ENCODE assay signal across 15 cellular contexts in the genomic region with DNA sequence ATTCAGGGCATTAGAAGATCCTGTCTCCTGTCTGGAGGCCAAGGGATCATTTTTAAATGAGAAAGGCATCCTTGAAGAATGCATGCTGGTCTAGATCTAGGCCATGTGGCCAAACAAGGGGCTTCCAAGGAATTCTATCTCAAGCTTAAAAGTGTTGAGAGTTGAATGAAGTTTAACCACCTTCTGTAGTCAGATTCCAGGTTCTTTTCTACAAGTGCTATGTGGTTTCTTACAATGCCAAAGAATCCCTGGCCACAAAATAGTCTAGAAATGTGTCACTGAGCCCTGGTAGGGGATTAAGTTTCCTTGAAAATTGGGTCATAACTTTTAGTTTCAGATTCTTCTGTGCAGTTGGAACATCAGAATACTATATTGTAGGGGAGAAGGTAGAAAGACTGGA.
DNase-seq lines count a peak whose midpoint lies in the region; ATAC-seq, FAIRE-seq and TF ChIP-seq lines count a peak whose summit lies in the region.
"Had no signal": no experiment of that assay in that cellular context is flagged by ENCODE, and none has a peak within 500 bp of the region (broad histone marks: within the 10 kb centered on the region; RNA-seq: fewer than 3 reads in every experiment).

No MANE protein-coding gene starts in this region.

- ATAC-seq in HepG2 (no peak), right lobe of liver (no peak)
- ATAC-seq in activated T-helper 17 cell treated with anti-CD3 and anti-CD28 coated beads, Interleukin-2, amount 50 U/mL, for 72 hours (replicated peaks), result peak; percentile 38
- ATAC-seq: left ventricle myocardium superior; naive thymus-derived CD4-positive, alpha-beta T cell had no signal

- H3K4me3 Mint-ChIP-seq in activated T-helper 17 cell treated with anti-CD3 and anti-CD28 coated beads, Interleukin-2, amount 50 U/mL, for 72 hours, result no peak overlapping the region
- H3K4me3 Mint-ChIP-seq: activated CD4-positive, alpha-beta T cell treated with anti-CD3 and anti-CD28 coated beads, Interleukin-2, amount 10 ng/mL, durations not matched to agents 7 days and 5 days; naive thymus-derived CD4-positive, alpha-beta T cell had no signal

- TF ChIP-seq EP300 in HepG2 (IDR thresholded peaks at IDR 0.05; ENCODE audit: low read depth in 2 of 2, low read length in 2 of 2) (no peak), HepG2 (CRISPR knock-in tag; IDR thresholded peaks at IDR 0.05; ENCODE audit: borderline replicate concordance) (no peak)

- no peaks in the 10 kb centered on the region for H3K27me3 Mint-ChIP-seq in activated T-helper 17 cell treated with anti-CD3 and anti-CD28 coated beads, Interleukin-2, amount 50 U/mL, for 72 hours

- CTCF ChIA-PET in HepG2 (lab: Yijun Ruan, JAX; ENCODE audit: low intra/inter-chr PET ratio, low total read pairs), result no interaction called here

- H2AFZ ChIP-seq in HepG2 (ENCODE audit: low read length), result no peak overlapping the region

- H3K4me1 Mint-ChIP-seq in activated T-helper 17 cell treated with anti-CD3 and anti-CD28 coated beads, Interleukin-2, amount 50 U/mL, for 72 hours, result no peaks in the 10 kb centered on the region
- H3K4me1 Mint-ChIP-seq: activated CD4-positive, alpha-beta T cell treated with anti-CD3 and anti-CD28 coated beads, Interleukin-2, amount 10 ng/mL, durations not matched to agents 7 days and 5 days; naive thymus-derived CD4-positive, alpha-beta T cell had no signal

- no peaks in the 10 kb centered on the region for H3K79me2 ChIP-seq in HepG2 (ENCODE audit: insufficient read depth, low read length)

- H3K27ac ChIP-seq in HepG2 (ENCODE audit: extremely low read length, insufficient read depth, low read length) (no peak overlapping the region), right lobe of liver (no peak overlapping the region)
- H3K27ac ChIP-seq: psoas muscle had no signal

- H4K20me1 ChIP-seq in HepG2 (ENCODE audit: insufficient read depth, low read length), result no peaks in the 10 kb centered on the region

- BruUV-seq in HepG2 (replicated peaks; lab: Mats Ljungman, UMichigan), result no TSS peak

- H3K4me3 ChIP-seq in HepG2 (replicated peaks in 1 of 3; ENCODE audit: insufficient read depth in 1 of 3, low read depth in 2 of 3, low read length in 3 of 3), result no peak overlapping the region
- H3K4me3 ChIP-seq in right lobe of liver, result no peak overlapping the region
- H3K4me3 ChIP-seq in fibroblast of the aortic adventitia (ENCODE audit: low read depth, low read length), result no peak overlapping the region
- H3K4me3 ChIP-seq: psoas muscle had no signal

- no peak overlapping the region for H3K4me2 ChIP-seq in HepG2 (ENCODE audit: low read depth, low read length)

- no peak for TF ChIP-seq POLR2A in HepG2 (IDR thresholded peaks at IDR 0.05; ENCODE audit: insufficient read depth in 1 of 2, low read depth in 2 of 2, low read length in 2 of 2)
- TF ChIP-seq POLR2A in right lobe of liver (IDR thresholded peaks at IDR 0.05), result no peak

- H3K27me3 ChIP-seq in HepG2 (ENCODE audit: control insufficient read depth in 1 of 2, insufficient read depth in 2 of 2, low read length in 2 of 2), result no peaks in the 10 kb centered on the region
- H3K27me3 ChIP-seq in right lobe of liver, result no peaks in the 10 kb centered on the region

- H3K36me3 ChIP-seq in HepG2 (replicated peaks in 1 of 2; ENCODE audit: control insufficient read depth in 1 of 2, insufficient read depth in 2 of 2, low read length in 2 of 2), result no peaks in the 10 kb centered on the region
- H3K36me3 ChIP-seq in right lobe of liver, result no peaks in the 10 kb centered on the region

- TF ChIP-seq CTCF in HepG2 (CRISPR knock-in tag; IDR thresholded peaks at IDR 0.05) (no peak), right lobe of liver (IDR thresholded peaks at IDR 0.05) (no peak), fibroblast of the aortic adventitia (IDR thresholded peaks at IDR 0.05; ENCODE audit: insufficient read depth, low read length) (no peak)

- no peaks in the 10 kb centered on the region for H3K36me3 Mint-ChIP-seq in activated T-helper 17 cell treated with anti-CD3 and anti-CD28 coated beads, Interleukin-2, amount 50 U/mL, for 72 hours (ENCODE audit: low read depth)

- FAIRE-seq in HepG2 (lab: Jason Lieb, UNC) (no peak), urothelium cell line (lab: Jason Lieb, UNC) (no peak)

- in situ Hi-C loops in HepG2 (cut with HindIII; ENCODE audit: extremely low pct_ligation_motif_present, low pct_unique_long_range_greater_than_20kb), result no loop called here

- no peak for TF ChIP-seq RAD21 in HepG2 (CRISPR knock-in tag; IDR thresholded peaks at IDR 0.05)

- no peak overlapping the region for H3K27ac Mint-ChIP-seq in activated T-helper 17 cell treated with anti-CD3 and anti-CD28 coated beads, Interleukin-2, amount 50 U/mL, for 72 hours
- H3K27ac Mint-ChIP-seq: activated CD4-positive, alpha-beta T cell treated with anti-CD3 and anti-CD28 coated beads, Interleukin-2, amount 10 ng/mL, durations not matched to agents 7 days and 5 days; naive thymus-derived CD4-positive, alpha-beta T cell had no signal

- H3K4me1 ChIP-seq in HepG2 (ENCODE audit: insufficient read depth, low read length), result no peaks in the 10 kb centered on the region
- no peaks in the 10 kb centered on the region for H3K4me1 ChIP-seq in right lobe of liver
- H3K4me1 ChIP-seq: psoas muscle had no signal

- H3K9me3 Mint-ChIP-seq in activated T-helper 17 cell treated with anti-CD3 and anti-CD28 coated beads, Interleukin-2, amount 50 U/mL, for 72 hours, result peaks cover 9% of the 10 kb centered on the region

- H3K9me3 ChIP-seq in HepG2 (ENCODE audit: low read length), result peaks cover 56% of the 10 kb centered on the region
- H3K9me3 ChIP-seq in right lobe of liver, result no peaks in the 10 kb centered on the region
- H3K9me3 ChIP-seq: psoas muscle had no signal

- H3K9ac ChIP-seq in HepG2 (ENCODE audit: insufficient read depth, low read depth, low read length), result no peak overlapping the region

- DNase-seq in HepG2 (ENCODE audit: low spot score), result no peak
- DNase-seq in right lobe of liver, result no peak
- DNase-seq in fibroblast of the aortic adventitia (ENCODE audit: low read depth), result peak; percentile 72
- DNase-seq in urothelium cell line (ENCODE audit: low spot score), result peak; percentile 63
- DNase-seq in SK-N-DZ (ENCODE audit: low spot score), result no peak
- no peak for DNase-seq in ecto neural progenitor cell (ENCODE audit: low spot score)
- no peak for DNase-seq in activated CD4-positive, alpha-beta T cell treated with anti-CD3 and anti-CD28 coated beads, Interleukin-2, amount 50 U/mL, for 4 hours
- DNase-seq: activated CD4-positive, alpha-beta T cell treated with anti-CD3 and anti-CD28 coated beads, Interleukin-2, amount 10 ng/mL, durations not matched to agents 7 days and 5 days; activated T-cell treated with anti-CD3 and anti-CD28 coated beads, Interleukin-2, amount 50 U/mL, for 1 hour; erythroblast; left ventricle myocardium superior; naive thymus-derived CD4-positive, alpha-beta T cell; NCI-H2227 treated with DMSO at 0.1 percent for 48 hours; psoas muscle had no signal

- intact Hi-C loops in HepG2 (cut with micrococcal nuclease; ENCODE audit: unreplicated experiment), result no loop called here
- intact Hi-C loops in right lobe of liver (cut with DNase I), result no loop called here

- POLR2A ChIA-PET in HepG2 (lab: Yijun Ruan, JAX), result no interaction called here

TF ChIP-seq in HepG2, 621 proteins besides CTCF, POLR2A, EP300 and RAD21:
- TF ChIP-seq NFIC (IDR thresholded peaks at IDR 0.05; ENCODE audit: low read length), result no peak
- peak; percentile 31; the same call in 1 of the 2 replicates for TF ChIP-seq MNT (IDR thresholded peaks at IDR 0.05)
- TF ChIP-seq NFE2L2 (IDR thresholded peaks at IDR 0.05; ENCODE audit: low read length), result no peak
- TF ChIP-seq NRL (CRISPR knock-in tag; IDR thresholded peaks at IDR 0.05; ENCODE audit: borderline replicate concordance), result no peak
TF ChIP-seq in HepG2: peak in this region for 1.

Comparison
In these comparisons a context has a peak if more than half of its experiments do, and no peak if none do; other contexts are left out.
1. DNase-seq: peak in fibroblast of the aortic adventitia (single experiment) and urothelium cell line (single experiment); none in HepG2 (single experiment), right lobe of liver (0 of 3), SK-N-DZ (single experiment), ecto neural progenitor cell (single experiment) and activated CD4-positive, alpha-beta T cell treated with anti-CD3 and anti-CD28 coated beads, Interleukin-2, amount 50 U/mL, for 4 hours (0 of 2).